ENCODE assay signal across 31 cellular contexts in genomic region chr14:104047761-104048160, GRCh38. TPM values are rescaled to one million over a fixed set of nuclear protein-coding genes. Genes with fewer than 3 reads are reported as not detected.
"Had no signal": no experiment of that assay in that cellular context is flagged by ENCODE, and none has a peak within 500 bp of the region (broad histone marks: within the 10 kb centered on the region; RNA-seq: fewer than 3 reads in every experiment).

No MANE protein-coding gene starts in this region.

- H3K27ac ChIP-seq: brain microvascular endothelial cell, colonic mucosa, foreskin keratinocyte, gastrocnemius medialis had no signal

- DNase-seq: activated CD4-positive, alpha-beta memory T cell treated with anti-CD3 and anti-CD28 coated beads, Interleukin-2, amount 10 ng/mL, durations not matched to agents 7 days and 5 days; activated CD4-positive, alpha-beta T cell treated with anti-CD3 and anti-CD28 coated beads for 1 hour; activated CD4-positive, alpha-beta T cell treated with anti-CD3 and anti-CD28 coated beads for 4 hours; activated CD4-positive, alpha-beta T cell treated with anti-CD3 and anti-CD28 coated beads, Interleukin-2, amount 10 ng/mL, durations not matched to agents 7 days and 5 days; activated CD4-positive, alpha-beta T cell treated with anti-CD3 and anti-CD28 coated beads, Interleukin-2, amount 50 U/mL, for 4 hours; activated CD8-positive, alpha-beta memory T cell treated with anti-CD3 and anti-CD28 coated beads, Interleukin-2, amount 50 U/mL, for 48 hours; activated gamma-delta T cell; activated naive CD4-positive, alpha-beta T cell; activated naive CD4-positive, alpha-beta T cell treated with anti-CD3 and anti-CD28 coated beads, Interleukin-2, amount 10 ng/mL, durations not matched to agents 7 days and 5 days; activated naive CD8-positive, alpha-beta T cell treated with anti-CD3 and anti-CD28 coated beads, Interleukin-2, amount 10 ng/mL, durations not matched to agents 7 days and 5 days; activated T-cell treated with anti-CD3 and anti-CD28 coated beads for 4 hours; activated T-cell treated with anti-CD3 and anti-CD28 coated beads, Interleukin-2, amount 50 U/mL, for 24 hours; activated T-cell treated with anti-CD3 and anti-CD28 coated beads, Interleukin-2, amount 50 U/mL, for 72 hours; amniotic stem cell; anterior cingulate cortex; brain microvascular endothelial cell; central memory CD4-positive, alpha-beta T cell; cerebellar nuclear complex; colonic mucosa; dorsolateral prefrontal cortex; effector memory CD4-positive, alpha-beta T cell; endodermal cell; foreskin keratinocyte; gastrocnemius medialis; glutamatergic neuron; heart left ventricle; T-helper 2 cell had no signal

- H3K9me3 ChIP-seq: colonic mucosa, gastrocnemius medialis had no signal

- H3K27me3 ChIP-seq: brain microvascular endothelial cell, colonic mucosa, foreskin keratinocyte had no signal

- FAIRE-seq: astrocyte had no signal

- H3K4me3 ChIP-seq: colonic mucosa, dorsolateral prefrontal cortex, gastrocnemius medialis, heart left ventricle had no signal

- H3K4me1 ChIP-seq: colonic mucosa, foreskin keratinocyte, gastrocnemius medialis had no signal

- H3K36me3 ChIP-seq: brain microvascular endothelial cell, colonic mucosa, gastrocnemius medialis, heart left ventricle had no signal

RNA-seq across cellular contexts. Expression of gene ASPG, which starts 37.7 kb away (rescaled TPM):
- total RNA-seq: activated CD4-positive, alpha-beta memory T cell treated with anti-CD3 and anti-CD28 coated beads, Interleukin-2, amount 10 ng/mL, durations not matched to agents 7 days and 5 days; activated CD4-positive, alpha-beta T cell treated with anti-CD3 and anti-CD28 coated beads, Interleukin-2, amount 10 ng/mL, durations not matched to agents 7 days and 5 days; activated naive CD4-positive, alpha-beta T cell treated with anti-CD3 and anti-CD28 coated beads, Interleukin-2, amount 50 U/mL, for 72 hours; activated naive CD8-positive, alpha-beta T cell treated with anti-CD3 and anti-CD28 coated beads, Interleukin-2, amount 10 ng/mL, durations not matched to agents 7 days and 5 days; astrocyte; epithelial cell of proximal tubule; T-helper 1 cell treated with Interleukin-12 subunit alpha and Interleukin-12 subunit beta and Interleukin-4 antibody, amounts not matched to agents 30 ng/mL and 1 ng/mL, for 36 hours had no signal
